Comparison of ENCODE assay signal across 7 cellular contexts in the genomic region with DNA sequence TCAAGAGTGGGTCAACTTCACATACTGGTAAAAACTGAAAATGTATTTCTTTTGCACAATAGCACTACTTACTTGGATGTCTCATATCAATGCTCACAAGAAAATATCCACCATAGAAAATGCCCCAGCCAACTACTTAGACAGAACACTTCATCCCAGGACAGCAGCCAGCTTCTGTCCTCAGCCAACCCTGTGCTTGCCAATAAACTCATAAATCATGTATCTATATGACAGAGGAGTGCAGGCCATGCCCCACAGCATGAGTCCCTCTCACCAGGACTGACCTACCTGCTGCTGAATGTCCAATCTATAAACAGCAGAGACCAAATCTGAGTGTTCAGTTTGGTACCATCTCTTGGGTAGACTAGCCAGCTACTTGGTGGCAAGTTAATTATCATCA.
"Had no signal": no experiment of that assay in that cellular context is flagged by ENCODE, and none has a peak within 500 bp of the region (broad histone marks: within the 10 kb centered on the region; RNA-seq: fewer than 3 reads in every experiment).

No MANE protein-coding gene starts in this region.

- H3K9me3 ChIP-seq: HAP-1 had no signal

- ATAC-seq: HCT116, K562 had no signal

- H3K4me1 ChIP-seq: HAP-1 had no signal

- H3K36me3 ChIP-seq: HAP-1 had no signal

- H3K4me3 ChIP-seq: GM23248, HAP-1, K562 had no signal

- H3K27ac ChIP-seq: GM23248 had no signal

- DNase-seq: GM23248, GOT3, H7, IMR-90 had no signal
